Comparison of ENCODE assay signal across 8 cellular contexts in the genomic region with DNA sequence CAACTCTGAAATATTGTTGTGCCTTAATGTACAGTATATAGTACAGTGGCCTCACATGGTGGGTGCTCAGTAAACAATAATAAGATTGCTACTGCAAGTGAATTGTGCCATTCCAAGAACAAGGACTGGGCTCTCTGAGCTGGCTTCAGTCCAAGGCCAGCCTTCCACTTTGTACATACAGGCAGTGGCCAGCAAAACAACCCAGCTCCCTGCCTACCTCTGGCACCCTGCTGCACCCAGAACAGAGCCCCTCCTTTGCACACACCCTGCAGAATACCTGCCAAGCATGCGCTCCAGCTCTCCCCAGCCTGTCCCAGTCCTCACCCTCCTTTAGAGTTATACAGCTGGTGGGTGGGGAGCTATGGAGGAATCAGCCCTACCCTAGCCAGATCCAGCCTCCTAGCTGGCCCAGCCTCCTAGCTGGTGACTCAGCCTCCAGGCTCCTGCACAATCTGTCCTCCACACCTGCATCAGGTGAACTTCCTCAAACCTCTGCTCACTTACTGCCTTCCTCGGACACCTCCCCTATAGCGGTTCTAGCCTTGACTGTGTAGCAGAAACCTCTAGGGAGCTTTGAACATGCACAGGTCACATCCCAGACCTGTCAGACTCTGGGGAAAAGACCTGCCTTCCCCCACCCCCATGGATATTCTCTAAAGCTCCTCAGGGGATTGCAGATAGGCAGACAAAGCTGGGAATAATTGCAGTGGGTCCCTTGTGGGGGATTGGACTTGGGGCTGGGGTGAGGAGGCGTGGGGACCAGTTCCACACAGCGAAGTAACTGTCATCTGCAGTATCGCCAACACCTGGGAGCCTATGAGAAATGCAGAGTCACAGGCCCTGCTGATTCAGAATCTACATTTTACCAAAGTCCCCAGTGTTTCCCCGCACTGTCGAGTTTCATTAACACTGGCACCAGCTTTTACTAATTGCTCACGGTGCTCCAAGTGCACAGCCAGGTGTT. TPM values are rescaled to one million over a fixed set of nuclear protein-coding genes. Genes with fewer than 3 reads are reported as not detected.
DNase-seq lines count a peak whose midpoint lies in the region; ATAC-seq, FAIRE-seq and TF ChIP-seq lines count a peak whose summit lies in the region.

No MANE protein-coding gene starts in this region.

- H3K27ac Mint-ChIP-seq in chondrocyte (ENCODE audit: unreplicated experiment): no peak overlapping the region

- peaks cover 0 to 17% of the 10 kb centered on the region in 2 experiments; a peak in 2 of 5 replicates for H3K27me3 ChIP-seq in K562 (ENCODE audit: control insufficient read depth in 2 of 2, insufficient read depth in 2 of 2, low read length in 2 of 2)

- H3K4me3 ChIP-seq in K562 (no peak overlapping the region), mesodermal cell (ENCODE audit: extremely low read depth, insufficient read depth, low read length, poor library complexity, severe bottlenecking) (peak overlapping the region; percentile 39)

- intact Hi-C loops in K562 (cut with micrococcal nuclease): no loop called here

- POLR2A ChIA-PET in K562 (lab: Yijun Ruan, JAX): interaction anchor here (0.6 to 1.1 kb wide), 3 partner anchors 11 to 385 kb away, joined by 3 read pairs; no protein-coding TSS in a partner anchor

- H3K9me3 Mint-ChIP-seq in chondrocyte (ENCODE audit: low read depth): no peaks in the 10 kb centered on the region

- H3K79me2 ChIP-seq in K562 (ENCODE audit: control insufficient read depth, insufficient read depth, low read length): no peaks in the 10 kb centered on the region

- no peak for FAIRE-seq in K562 (lab: Jason Lieb, UNC)

- DNase-seq in DMS153 (lab: John Stamatoyannopoulos, UW) (peak; percentile 83), NCI-H1694 (lab: John Stamatoyannopoulos, UW) (peak; percentile 94), K562 (ENCODE audit: extremely low read depth in 1 of 4, low spot score in 3 of 4) (peak in 1 of 4 experiments; percentile 30), HuH-7 (ENCODE audit: low spot score) (no peak), chondrocyte (ENCODE audit: low spot score) (no peak)
- DNase-seq in activated CD4-positive, CD25-positive, alpha-beta regulatory T cell treated with anti-CD3 and anti-CD28 coated beads, Interleukin-2, amount 50 U/mL, for 72 hours: no peak

- 4% methylated on average over 7 of the region's 9 CpGs for WGBS in K562 (ENCODE audit: insufficient coverage, low coverage, missing lambda C conversion rate)
- 84% methylated on average over 7 to 8 of the region's 9 CpGs for WGBS in mesodermal cell (ENCODE audit: insufficient coverage in 2 of 2), 2 experiments

- peaks cover 8% of the 10 kb centered on the region for H3K36me3 Mint-ChIP-seq in chondrocyte (ENCODE audit: low read depth)

- no peak for TF ChIP-seq EP300 in K562 (IDR thresholded peaks at IDR 0.05; ENCODE audit: low read length)

- peak; percentile 69 for ATAC-seq in K562
- no peak for ATAC-seq in GM18519 (IDR thresholded peaks at IDR 0.05; ENCODE audit: low FRiP score, unreplicated experiment)

- H3K4me1 Mint-ChIP-seq in chondrocyte (ENCODE audit: low read depth): peaks cover 9% of the 10 kb centered on the region

- no peaks in the 10 kb centered on the region for H3K9me1 ChIP-seq in K562 (ENCODE audit: control insufficient read depth, insufficient read depth, low read length)

- BruUV-seq in K562 (replicated peaks; lab: Mats Ljungman, UMichigan): no TSS peak

- no peak overlapping the region for H3K27ac ChIP-seq in K562 (ENCODE audit: extremely low read depth, low read depth, low read length)
- H3K27ac ChIP-seq in mesodermal cell (ENCODE audit: low read depth, low read length, severe bottlenecking): no peak overlapping the region

- no peak for TF ChIP-seq POLR2A in K562 (conservative IDR thresholded peaks at IDR 0.05)

- TF ChIP-seq RAD21 in K562 (CRISPR knock-in tag; conservative IDR thresholded peaks at IDR 0.05 in 1 of 2, IDR thresholded peaks at IDR 0.05 in 1 of 2): no peak

- H3K36me3 ChIP-seq in K562 (ENCODE audit: control insufficient read depth, insufficient read depth, low read length) (no peaks in the 10 kb centered on the region), mesodermal cell (ENCODE audit: control insufficient read depth, insufficient read depth, low read length) (peaks cover 10% of the 10 kb centered on the region)

- H3K4me2 ChIP-seq in K562 (ENCODE audit: insufficient read depth, low read length): no peak overlapping the region

- H3K9me3 ChIP-seq in K562 (replicated peaks; ENCODE audit: control insufficient read depth, insufficient read depth, low read depth, low read length): no peaks in the 10 kb centered on the region
- no peaks in the 10 kb centered on the region for H3K9me3 ChIP-seq in mesodermal cell (ENCODE audit: control insufficient read depth, low read length)

- H3K27me3 Mint-ChIP-seq in chondrocyte (ENCODE audit: low read depth): peaks cover 28% of the 10 kb centered on the region

- no peak overlapping the region for H3K9ac ChIP-seq in K562 (ENCODE audit: insufficient read depth in 1 of 2, low read depth in 2 of 2, low read length in 2 of 2)

- H3K4me1 ChIP-seq in K562 (replicated peaks in 1 of 2; ENCODE audit: control insufficient read depth in 2 of 2, insufficient read depth in 2 of 2, low read length in 2 of 2) (peaks cover 0 to 22% of the 10 kb centered on the region in 2 experiments; a peak in 4 of 5 replicates), mesodermal cell (ENCODE audit: control insufficient read depth, insufficient read depth, low read length, poor library complexity, severe bottlenecking) (peaks cover 8% of the 10 kb centered on the region)

- H2AFZ ChIP-seq in K562 (ENCODE audit: low read depth, low read length): no peak overlapping the region

- CTCF ChIA-PET in K562 (lab: Yijun Ruan, JAX; ENCODE audit: low intra/inter-chr PET ratio): no interaction called here

- no peak for TF ChIP-seq CTCF in K562 (IDR thresholded peaks at IDR 0.05 in 2 of 3, conservative IDR thresholded peaks at IDR 0.05 in 1 of 3; ENCODE audit: insufficient read depth in 2 of 3, low read depth in 1 of 3, low read length in 3 of 3)
- TF ChIP-seq CTCF in chondrocyte (IDR thresholded peaks at IDR 0.05): no peak

- H3K4me3 Mint-ChIP-seq in chondrocyte (ENCODE audit: unreplicated experiment): no peak overlapping the region

- in situ Hi-C loops in K562 (cut with MboI): no loop called here

- H4K20me1 ChIP-seq in K562 (replicated peaks; ENCODE audit: control insufficient read depth, insufficient read depth, low read length): no peaks in the 10 kb centered on the region

RNA-seq across cellular contexts. Expression of gene ZDHHC22, which starts 17.9 kb away (rescaled TPM):
- not detected in 2 replicates for total RNA-seq in K562 (2011; cell fraction: chromatin; rRNA removed; ENCODE audit: low replicate concordance)
- total RNA-seq in K562 (2011; cell fraction: nucleolus; rRNA removed): not detected in 2 replicates
- not detected in 2 replicates for total RNA-seq in K562 (2011; cell fraction: nucleoplasm; rRNA removed)
- not detected in 2 replicates for total RNA-seq in K562 (2014; rRNA removed)
- total RNA-seq in K562 (2014; rRNA removed; fragmentation: Illumina TruSeq; extraction: Trizol): not detected in 2 replicates
- total RNA-seq in K562 (2015; rRNA removed; fragmentation: Illumina TruSeq; extraction: Trizol): not detected in 2 replicates
- total RNA-seq in K562 (2021): not detected in 2 replicates
- not detected in 2 replicates for polyA plus RNA-seq in K562 (2011; rRNA removed)
- polyA plus RNA-seq in K562 (2011; cell fraction: cytosol; rRNA removed): not detected in 2 replicates
- not detected in 2 replicates for polyA plus RNA-seq in K562 (2011; cell fraction: nucleus; rRNA removed)
- not detected in 2 replicates for polyA plus RNA-seq in K562 (2012)
- not detected in 2 replicates for polyA plus RNA-seq in K562 (2014; fragmentation: Illumina TruSeq; extraction: Trizol)
- polyA plus RNA-seq in K562 (2014; fragmentation: Nextera tagmentation; extraction: Ambion mirVana): not detected
- polyA plus RNA-seq in K562 (2014; rRNA removed): not detected in 2 replicates
- polyA minus RNA-seq in K562 (2011; rRNA and poly(A)+ RNA removed): not detected in 2 replicates
- polyA minus RNA-seq in K562 (2011; cell fraction: cytosol; rRNA and poly(A)+ RNA removed): not detected in 2 replicates
- not detected in 2 replicates for polyA minus RNA-seq in K562 (2011; cell fraction: nucleus; rRNA and poly(A)+ RNA removed)
- 1.7 TPM for polyA plus RNA-seq in mesodermal cell (2013, experiment 1 of 2)
- polyA plus RNA-seq in mesodermal cell (2013, experiment 2 of 2): 1.7 TPM
- 0.13 to 0.30 TPM (median 0.15 TPM) in 3 replicates for total RNA-seq in chondrocyte

RNA-seq across cellular contexts. Expression of gene CIPC, which starts 25.6 kb away (rescaled TPM):
- total RNA-seq in K562 (2011; cell fraction: chromatin; rRNA removed; ENCODE audit: low replicate concordance): 10.6 and 18.5 TPM in 2 replicates
- total RNA-seq in K562 (2011; cell fraction: nucleolus; rRNA removed): 9.2 and 11.6 TPM in 2 replicates
- total RNA-seq in K562 (2011; cell fraction: nucleoplasm; rRNA removed): 15.0 and 19.5 TPM in 2 replicates
- 8.5 and 11.1 TPM in 2 replicates for total RNA-seq in K562 (2014; rRNA removed)
- total RNA-seq in K562 (2014; rRNA removed; fragmentation: Illumina TruSeq; extraction: Trizol): 11.5 and 12.1 TPM in 2 replicates
- total RNA-seq in K562 (2015; rRNA removed; fragmentation: Illumina TruSeq; extraction: Trizol): 11.1 and 11.9 TPM in 2 replicates
- 10.7 and 14.4 TPM in 2 replicates for total RNA-seq in K562 (2021)
- polyA plus RNA-seq in K562 (2011; rRNA removed): 15.3 and 16.9 TPM in 2 replicates
- 9.1 and 10.5 TPM in 2 replicates for polyA plus RNA-seq in K562 (2011; cell fraction: cytosol; rRNA removed)
- polyA plus RNA-seq in K562 (2011; cell fraction: nucleus; rRNA removed): 14.3 and 15.5 TPM in 2 replicates
- polyA plus RNA-seq in K562 (2012): 5.6 and 8.3 TPM in 2 replicates
- 9.6 and 11.4 TPM in 2 replicates for polyA plus RNA-seq in K562 (2014; fragmentation: Illumina TruSeq; extraction: Trizol)
- 1 to 10 TPM; 5.0 to 6.5 TPM for polyA plus RNA-seq in K562 (2014; fragmentation: Nextera tagmentation; extraction: Ambion mirVana)
- polyA plus RNA-seq in K562 (2014; rRNA removed): 9.0 and 10.8 TPM in 2 replicates
- 13.3 and 14.9 TPM in 2 replicates for polyA minus RNA-seq in K562 (2011; rRNA and poly(A)+ RNA removed)
- 5.8 and 11.6 TPM in 2 replicates for polyA minus RNA-seq in K562 (2011; cell fraction: cytosol; rRNA and poly(A)+ RNA removed)
- 7.7 and 8.3 TPM in 2 replicates for polyA minus RNA-seq in K562 (2011; cell fraction: nucleus; rRNA and poly(A)+ RNA removed)
- 11.6 TPM for polyA plus RNA-seq in mesodermal cell (2013, experiment 1 of 2)
- 12.0 TPM for polyA plus RNA-seq in mesodermal cell (2013, experiment 2 of 2)
- 9.7 to 11.0 TPM (median 10.0 TPM) in 3 replicates for total RNA-seq in chondrocyte

RNA-seq across cellular contexts. Expression of gene TMEM63C, which starts 57.9 kb away (rescaled TPM):
- 0.25 TPM in 1 of 2 replicates, not detected in the other for total RNA-seq in K562 (2011; cell fraction: chromatin; rRNA removed; ENCODE audit: low replicate concordance)
- total RNA-seq in K562 (2011; cell fraction: nucleolus; rRNA removed): not detected in 2 replicates
- not detected in 2 replicates for total RNA-seq in K562 (2011; cell fraction: nucleoplasm; rRNA removed)
- total RNA-seq in K562 (2014; rRNA removed) (not detected in 2 replicates), K562 (2014; rRNA removed; fragmentation: Illumina TruSeq; extraction: Trizol) (not detected in 2 replicates), K562 (2015; rRNA removed; fragmentation: Illumina TruSeq; extraction: Trizol) (0.57 TPM in 1 of 2 replicates, not detected in the other), K562 (2021) (not detected in 2 replicates), chondrocyte (7.6 to 10.3 TPM (median 8.7 TPM) in 3 replicates)
- polyA plus RNA-seq in K562 (2011; rRNA removed) (0.07 and 0.14 TPM in 2 replicates), K562 (2014; fragmentation: Illumina TruSeq; extraction: Trizol) (not detected in 2 replicates), K562 (2014; fragmentation: Nextera tagmentation; extraction: Ambion mirVana) (not detected), K562 (2014; rRNA removed) (not detected in 2 replicates)
- not detected in 2 replicates for polyA plus RNA-seq in K562 (2011; cell fraction: cytosol; rRNA removed)
- polyA plus RNA-seq in K562 (2011; cell fraction: nucleus; rRNA removed): 0.08 TPM in 1 of 2 replicates, not detected in the other
- 0.15 TPM in 1 of 2 replicates, not detected in the other for polyA plus RNA-seq in K562 (2012)
- polyA minus RNA-seq in K562 (2011; rRNA and poly(A)+ RNA removed): 0.03 TPM in 1 of 2 replicates, not detected in the other
- polyA minus RNA-seq in K562 (2011; cell fraction: cytosol; rRNA and poly(A)+ RNA removed): not detected in 2 replicates
- 0.13 TPM in 1 of 2 replicates, not detected in the other for polyA minus RNA-seq in K562 (2011; cell fraction: nucleus; rRNA and poly(A)+ RNA removed)
- polyA plus RNA-seq in mesodermal cell (2013, experiment 1 of 2): 2.5 TPM
- 1.8 TPM for polyA plus RNA-seq in mesodermal cell (2013, experiment 2 of 2)

Comparison
In these comparisons a context has a peak if more than half of its experiments do, and no peak if none do; other contexts are left out.
1. DNase-seq: peak in DMS153 (single experiment) and NCI-H1694 (single experiment); none in HuH-7 (single experiment), chondrocyte (single experiment) and activated CD4-positive, CD25-positive, alpha-beta regulatory T cell treated with anti-CD3 and anti-CD28 coated beads, Interleukin-2, amount 50 U/mL, for 72 hours (single experiment).